In the genomic region with DNA sequence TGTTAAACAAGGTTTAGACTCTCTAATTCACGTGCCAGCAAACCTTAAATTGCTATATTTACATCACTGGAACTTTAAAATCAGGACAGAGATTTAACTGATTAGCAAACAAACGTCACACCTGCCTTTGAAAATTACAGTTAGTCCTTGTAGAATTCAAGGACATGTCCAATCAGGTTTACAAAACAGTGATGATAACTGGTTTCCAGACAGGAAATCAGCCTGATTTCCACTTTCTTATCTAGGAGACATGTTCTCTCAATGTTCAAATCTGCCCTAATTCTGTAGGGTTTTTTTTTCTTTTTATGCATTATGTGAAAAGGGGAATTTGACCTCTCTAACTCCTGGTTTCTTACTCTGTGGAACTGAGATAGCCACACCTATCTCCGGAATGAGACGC, we compare ENCODE assay signal across 1 cellular context.
TF ChIP-seq lines count a peak whose summit lies in the region.

No MANE protein-coding gene starts in this region.

TF ChIP-seq in SK-N-SH, 30 proteins besides CTCF, POLR2A, EP300 and RAD21 (continued from another document):
- TF ChIP-seq FOXM1 (IDR thresholded peaks at IDR 0.05; ENCODE audit: low read depth) (no peak), NFIC (IDR thresholded peaks at IDR 0.05; ENCODE audit: borderline replicate concordance) (no peak)
- TF ChIP-seq, protein P1, sequence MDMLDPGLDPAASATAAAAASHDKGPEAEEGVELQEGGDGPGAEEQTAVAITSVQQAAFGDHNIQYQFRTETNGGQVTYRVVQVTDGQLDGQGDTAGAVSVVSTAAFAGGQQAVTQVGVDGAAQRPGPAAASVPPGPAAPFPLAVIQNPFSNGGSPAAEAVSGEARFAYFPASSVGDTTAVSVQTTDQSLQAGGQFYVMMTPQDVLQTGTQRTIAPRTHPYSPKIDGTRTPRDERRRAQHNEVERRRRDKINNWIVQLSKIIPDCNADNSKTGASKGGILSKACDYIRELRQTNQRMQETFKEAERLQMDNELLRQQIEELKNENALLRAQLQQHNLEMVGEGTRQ (IDR thresholded peaks at IDR 0.05; ENCODE audit: borderline replicate concordance, low read depth, low read length), result no peak
